In genomic region chr17:61394630-61395408, GRCh38 we compare ENCODE assay signal across 1 cellular context.
TF ChIP-seq lines count a peak whose summit lies in the region.

No MANE protein-coding gene starts in this region.

TF ChIP-seq in HEK293, 187 proteins besides CTCF, POLR2A, EP300 and RAD21 (continued from another document):
- TF ChIP-seq ZNF26 (tag by site-specific recombination; IDR thresholded peaks at IDR 0.05), result no peak
TF ChIP-seq in HEK293: peak in this region for 1.
